6 cellular contexts compared by ENCODE assay signal in genomic region chr19:1859319-1859718, GRCh38. TPM values are rescaled to one million over a fixed set of nuclear protein-coding genes. Genes with fewer than 3 reads are reported as not detected.
DNase-seq lines count a peak whose midpoint lies in the region; ATAC-seq and TF ChIP-seq lines count a peak whose summit lies in the region.

No MANE protein-coding gene starts in this region.

- no peaks in the 10 kb centered on the region for H3K27me3 ChIP-seq in CD4-positive, CD25-positive, alpha-beta regulatory T cell (ENCODE audit: control insufficient read depth, insufficient read depth, low read length)

- peak overlapping the region; percentile 38 to 84 (median 73) for H3K27ac Mint-ChIP-seq in CD4-positive, CD25-positive, alpha-beta regulatory T cell
- peak overlapping the region; percentile 34 to 70 (median 46) for H3K27ac Mint-ChIP-seq in immature natural killer cell

- H3K9me3 Mint-ChIP-seq in CD4-positive, CD25-positive, alpha-beta regulatory T cell, result no peaks in the 10 kb centered on the region
- peaks cover 0 to 2% (median 0%) of the 10 kb centered on the region in 6 donors for H3K9me3 Mint-ChIP-seq in immature natural killer cell

- H3K36me3 ChIP-seq in CD4-positive, CD25-positive, alpha-beta regulatory T cell (ENCODE audit: control insufficient read depth, insufficient read depth, low read length), result no peaks in the 10 kb centered on the region

- H3K36me3 Mint-ChIP-seq in CD4-positive, CD25-positive, alpha-beta regulatory T cell, result no peaks in the 10 kb centered on the region
- H3K36me3 Mint-ChIP-seq in immature natural killer cell, result no peaks in the 10 kb centered on the region

- no peak overlapping the region for H3K4me3 ChIP-seq in CD4-positive, CD25-positive, alpha-beta regulatory T cell (ENCODE audit: low read depth, low read length)

- peak overlapping the region; percentile 81 for H3K27ac ChIP-seq in CD4-positive, CD25-positive, alpha-beta regulatory T cell (ENCODE audit: insufficient read depth, low read length, poor library complexity, severe bottlenecking)
- H3K27ac ChIP-seq in RWPE1, result peak overlapping the region; percentile 98

- CTCF ChIA-PET in RWPE1 (lab: Yijun Ruan, JAX), result no interaction called here

- no peak for DNase-seq in CD4-positive, CD25-positive, alpha-beta regulatory T cell
- DNase-seq in RWPE1 (ENCODE audit: low spot score) (no peak), immature natural killer cell (no peak), AG20443 (ENCODE audit: low spot score) (no peak)
- DNase-seq in stimulated activated naive CD4-positive, alpha-beta T cell treated with Interleukin-2 at 50 U/mL for 16 hours (lab: John Stamatoyannopoulos, UW), result no peak

- POLR2A ChIA-PET in RWPE1 (lab: Yijun Ruan, JAX; ENCODE audit: low non-redundant PET), result no interaction called here

- no peaks in the 10 kb centered on the region for H3K27me3 Mint-ChIP-seq in CD4-positive, CD25-positive, alpha-beta regulatory T cell
- peaks cover 10 to 41% (median 12%) of the 10 kb centered on the region in 3 donors for H3K27me3 Mint-ChIP-seq in immature natural killer cell (ENCODE audit: low read depth in 3 of 3)

- H3K4me3 Mint-ChIP-seq in CD4-positive, CD25-positive, alpha-beta regulatory T cell, result peak overlapping the region; percentile 2 to 72 (median 56)
- H3K4me3 Mint-ChIP-seq in immature natural killer cell, result peak overlapping the region; percentile 14 to 47 (median 30)

- H3K4me1 Mint-ChIP-seq in CD4-positive, CD25-positive, alpha-beta regulatory T cell, result peaks cover 0 to 58% (median 20%) of the 10 kb centered on the region in 4 donors
- peaks cover 31 to 42% of the 10 kb centered on the region in 2 donors for H3K4me1 Mint-ChIP-seq in immature natural killer cell

- H3K4me1 ChIP-seq in CD4-positive, CD25-positive, alpha-beta regulatory T cell (ENCODE audit: control insufficient read depth, insufficient read depth, low read length, poor library complexity, severe bottlenecking), result peaks cover 80% of the 10 kb centered on the region

- TF ChIP-seq CTCF in RWPE1 (conservative IDR thresholded peaks at IDR 0.05; ENCODE audit: low read depth), result no peak

- ATAC-seq in CD4-positive, CD25-positive, alpha-beta regulatory T cell (ENCODE audit: low read depth in 2 of 2), result no peak
- no peak for ATAC-seq in HG03135 (IDR thresholded peaks at IDR 0.05; ENCODE audit: unreplicated experiment)

- no peaks in the 10 kb centered on the region for H3K9me3 ChIP-seq in CD4-positive, CD25-positive, alpha-beta regulatory T cell (ENCODE audit: control insufficient read depth in 2 of 2, low read length in 2 of 2)

RNA-seq across cellular contexts. Expression of gene KLF16, which starts 4.1 kb away (rescaled TPM):
- 40.6 TPM for total RNA-seq in CD4-positive, CD25-positive, alpha-beta regulatory T cell
- polyA plus RNA-seq in CD4-positive, CD25-positive, alpha-beta regulatory T cell, result under 1 TPM; 0.28 to 0.86 (median 0.59) TPM
- polyA plus RNA-seq in immature natural killer cell, result under 1 TPM; 0.12 to 0.55 (median 0.49) TPM

RNA-seq across cellular contexts. Expression of gene REXO1, which starts 11.0 kb away (rescaled TPM):
- 103 TPM for total RNA-seq in CD4-positive, CD25-positive, alpha-beta regulatory T cell
- 1 to 10 TPM; 2.5 to 5.5 (median 3.6) TPM for polyA plus RNA-seq in CD4-positive, CD25-positive, alpha-beta regulatory T cell
- 10 to 100 TPM in 1 of 3 donors, 1 to 10 TPM in 1, under 1 TPM in 1; 0.63 to 13.0 (median 4.5) TPM for polyA plus RNA-seq in immature natural killer cell

RNA-seq across cellular contexts. Expression of gene ABHD17A, which starts 26.0 kb away (rescaled TPM):
- 148 TPM for total RNA-seq in CD4-positive, CD25-positive, alpha-beta regulatory T cell
- 100 to 1,000 TPM; 139 to 202 (median 159) TPM for polyA plus RNA-seq in CD4-positive, CD25-positive, alpha-beta regulatory T cell
- 100 to 1,000 TPM; 652 to 783 (median 741) TPM for polyA plus RNA-seq in immature natural killer cell

RNA-seq across cellular contexts. Expression of gene ADAT3, which starts 45.9 kb away (rescaled TPM):
- 6.9 TPM for total RNA-seq in CD4-positive, CD25-positive, alpha-beta regulatory T cell
- 1 to 10 TPM; 4.4 to 8.8 (median 6.0) TPM for polyA plus RNA-seq in CD4-positive, CD25-positive, alpha-beta regulatory T cell
- polyA plus RNA-seq in immature natural killer cell, result 10 to 100 TPM in 1 of 3 donors, 1 to 10 TPM in 2; 2.1 to 10.0 (median 4.3) TPM

RNA-seq across cellular contexts. Expression of gene SCAMP4, which starts 45.9 kb away (rescaled TPM):
- 20.8 TPM for total RNA-seq in CD4-positive, CD25-positive, alpha-beta regulatory T cell
- 10 to 100 TPM in 2 of 4 donors, 1 to 10 TPM in 2; 8.2 to 20.3 (median 10.0) TPM for polyA plus RNA-seq in CD4-positive, CD25-positive, alpha-beta regulatory T cell
- 10 to 100 TPM in 2 of 3 donors, 1 to 10 TPM in 1; 7.6 to 31.9 (median 22.6) TPM for polyA plus RNA-seq in immature natural killer cell
